Comparison of ENCODE assay signal across 2 cellular contexts in genomic region chr12:7042847-7043246, GRCh38.
TF ChIP-seq lines count a peak whose summit lies in the region.

No MANE protein-coding gene starts in this region.

TF ChIP-seq in GM12878, 131 proteins besides CTCF, POLR2A, EP300 and RAD21:
- TF ChIP-seq BCL11A (IDR thresholded peaks at IDR 0.05; ENCODE audit: low read depth, low read length) (no peak), MEF2B (IDR thresholded peaks at IDR 0.05; ENCODE audit: partially characterized antibody, poor library complexity, severe bottlenecking) (no peak), SMARCA5 (IDR thresholded peaks at IDR 0.05) (no peak), TBL1XR1 (IDR thresholded peaks at IDR 0.05; ENCODE audit: low read depth, low read length) (no peak), NFIC (IDR thresholded peaks at IDR 0.05; ENCODE audit: low read depth, low read length) (no peak), MTA2 (IDR thresholded peaks at IDR 0.05; ENCODE audit: low read depth) (no peak), USF2 (IDR thresholded peaks at IDR 0.05; ENCODE audit: borderline replicate concordance, low read depth, low read length) (no peak)

TF ChIP-seq in HepG2, 621 proteins besides CTCF, POLR2A, EP300 and RAD21:
- TF ChIP-seq GATAD2A (CRISPR knock-in tag; IDR thresholded peaks at IDR 0.05) (no peak), MAFK (conservative IDR thresholded peaks at IDR 0.05 in 1 of 2, IDR thresholded peaks at IDR 0.05 in 1 of 2; ENCODE audit: low read length in 2 of 2) (0 out of 4 replicates have a peak, but pooled peaks of 1 of the 2 experiments have one; percentile 12), STAG1 (CRISPR knock-in tag; IDR thresholded peaks at IDR 0.05) (peak; percentile 60), MED13 (CRISPR knock-in tag; IDR thresholded peaks at IDR 0.05) (no peak), SIX1 (CRISPR knock-in tag; IDR thresholded peaks at IDR 0.05; ENCODE audit: borderline replicate concordance) (no peak), FOXO4 (CRISPR knock-in tag; conservative IDR thresholded peaks at IDR 0.05) (no peak), SMC3 (IDR thresholded peaks at IDR 0.05; ENCODE audit: low read length) (0 out of 2 replicates have a peak, but pooled peaks have one; percentile 27), ZNF614 (CRISPR knock-in tag; IDR thresholded peaks at IDR 0.05; ENCODE audit: borderline replicate concordance) (no peak), CENPX (CRISPR knock-in tag; IDR thresholded peaks at IDR 0.05) (no peak), ZNF609 (CRISPR knock-in tag; IDR thresholded peaks at IDR 0.05; ENCODE audit: borderline replicate concordance) (no peak), RBM22 (optimal IDR thresholded peaks at IDR 0.05; ENCODE audit: low read length) (no peak), THAP8 (CRISPR knock-in tag; IDR thresholded peaks at IDR 0.05; ENCODE audit: borderline replicate concordance) (no peak), GMEB2 (CRISPR knock-in tag; IDR thresholded peaks at IDR 0.05; ENCODE audit: low read depth) (no peak)
